In genomic region chr5:56461584-56461983, GRCh38 we compare ENCODE assay signal across 8 cellular contexts.
"Had no signal": no experiment of that assay in that cellular context is flagged by ENCODE, and none has a peak within 500 bp of the region (broad histone marks: within the 10 kb centered on the region; RNA-seq: fewer than 3 reads in every experiment).

No MANE protein-coding gene starts in this region.

- H2AFZ ChIP-seq: GM23338 had no signal

- H3K4me2 ChIP-seq: GM23338 had no signal

- H3K4me3 ChIP-seq: GM23338 had no signal

- H3K9me3 Mint-ChIP-seq: GM23338, H9 had no signal

- DNase-seq: H9, HCEC 1CT, IMR-90, KBM-7 had no signal

- H3K4me3 Mint-ChIP-seq: GM23338, H9 had no signal

- ATAC-seq: GM23338 had no signal

- H3K27ac Mint-ChIP-seq: GM23338, H9 had no signal

- FAIRE-seq: H1, H54 had no signal

- H3K27ac ChIP-seq: HL-60 had no signal
